In genomic region chr3:126135398-126136076, GRCh38 we compare ENCODE assay signal across 1 cellular context.
TF ChIP-seq lines count a peak whose summit lies in the region.

No MANE protein-coding gene starts in this region.

TF ChIP-seq in SK-N-SH, 30 proteins besides CTCF, POLR2A, EP300 and RAD21 (continued from another document):
- TF ChIP-seq CHD2 (IDR thresholded peaks at IDR 0.05; ENCODE audit: low read length, partially characterized antibody), result no peak
